1 cellular context compared by ENCODE assay signal in the genomic region with DNA sequence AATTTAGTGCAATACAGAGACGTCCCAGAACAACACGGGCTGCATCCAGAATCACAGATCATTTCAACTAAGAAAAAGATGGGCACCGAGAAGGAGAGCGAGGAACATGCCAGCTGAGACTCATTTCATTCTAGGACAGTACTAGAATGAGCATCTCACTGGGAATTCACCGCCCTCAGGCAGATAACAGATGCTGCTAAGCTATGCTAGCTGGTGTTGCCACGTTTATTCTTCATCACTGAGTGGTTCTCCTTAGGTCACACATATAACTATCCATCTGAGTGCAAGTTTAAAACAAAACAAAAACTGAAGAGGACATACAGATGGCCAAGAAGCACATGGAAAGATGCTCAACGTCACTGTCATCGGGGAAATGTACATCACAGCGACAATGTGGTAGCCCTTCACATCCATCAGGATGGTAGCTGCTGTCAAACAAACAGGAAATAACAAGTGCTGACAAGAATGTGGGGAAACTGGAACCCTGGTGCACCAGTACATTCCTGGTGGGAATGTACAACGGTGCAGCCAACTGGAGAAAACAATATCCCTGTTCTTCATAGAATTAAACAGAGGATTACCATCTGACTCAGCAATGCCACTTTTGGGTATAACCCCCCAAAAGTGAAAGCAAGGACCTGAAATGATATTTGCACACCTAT.
TF ChIP-seq lines count a peak whose summit lies in the region.

No MANE protein-coding gene starts in this region.

TF ChIP-seq in H1, 55 proteins besides CTCF, POLR2A, EP300 and RAD21:
- TF ChIP-seq YY1 (IDR thresholded peaks at IDR 0.05; ENCODE audit: low read depth, low read length) = no peak
- TF ChIP-seq ZNF274 (IDR thresholded peaks at IDR 0.05; ENCODE audit: borderline replicate concordance, extremely low read depth, low read length) = no peak
- no peak for TF ChIP-seq SP4 (IDR thresholded peaks at IDR 0.05; ENCODE audit: low read length)
- no peak for TF ChIP-seq CEBPB (IDR thresholded peaks at IDR 0.05; ENCODE audit: low read depth, low read length)
- TF ChIP-seq CHD2 (IDR thresholded peaks at IDR 0.05; ENCODE audit: low read length) = no peak
- TF ChIP-seq TAF1 (IDR thresholded peaks at IDR 0.05; ENCODE audit: low read depth, low read length) = no peak
- no peak for TF ChIP-seq NRF1 (IDR thresholded peaks at IDR 0.05; ENCODE audit: low read depth, low read length)
- TF ChIP-seq TBP (IDR thresholded peaks at IDR 0.05; ENCODE audit: low read depth, low read length) = no peak
- TF ChIP-seq, protein P1, sequence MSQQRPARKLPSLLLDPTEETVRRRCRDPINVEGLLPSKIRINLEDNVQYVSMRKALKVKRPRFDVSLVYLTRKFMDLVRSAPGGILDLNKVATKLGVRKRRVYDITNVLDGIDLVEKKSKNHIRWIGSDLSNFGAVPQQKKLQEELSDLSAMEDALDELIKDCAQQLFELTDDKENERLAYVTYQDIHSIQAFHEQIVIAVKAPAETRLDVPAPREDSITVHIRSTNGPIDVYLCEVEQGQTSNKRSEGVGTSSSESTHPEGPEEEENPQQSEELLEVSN (IDR thresholded peaks at IDR 0.05) = no peak
- no peak for TF ChIP-seq TEAD4 (IDR thresholded peaks at IDR 0.05; ENCODE audit: low read depth, low read length)
- TF ChIP-seq, protein P2, sequence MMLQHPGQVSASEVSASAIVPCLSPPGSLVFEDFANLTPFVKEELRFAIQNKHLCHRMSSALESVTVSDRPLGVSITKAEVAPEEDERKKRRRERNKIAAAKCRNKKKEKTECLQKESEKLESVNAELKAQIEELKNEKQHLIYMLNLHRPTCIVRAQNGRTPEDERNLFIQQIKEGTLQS (IDR thresholded peaks at IDR 0.05; ENCODE audit: insufficient read depth, low read depth, low read length) = no peak
